In genomic region chr12:13176257-13176656, GRCh38 we compare ENCODE assay signal across 18 cellular contexts. TPM values are rescaled to one million over a fixed set of nuclear protein-coding genes. Genes with fewer than 3 reads are reported as not detected.
"Had no signal": no experiment of that assay in that cellular context is flagged by ENCODE, and none has a peak within 500 bp of the region (broad histone marks: within the 10 kb centered on the region; RNA-seq: fewer than 3 reads in every experiment).

No MANE protein-coding gene starts in this region.

- H3K4me3 Mint-ChIP-seq: activated B cell treated with CpG ODN at 0.5 μM for 24 hours; activated T-cell treated with anti-CD3 and anti-CD28 coated beads, Interleukin-2, amount 50 U/mL, for 4 hours; dendritic cell treated with granulocyte-macrophage colony-stimulating factor and Interleukin-4, amounts not matched to agents 40 ng/mL and 50 ng/mL, for 4 days; naive thymus-derived CD8-positive, alpha-beta T cell; stimulated activated memory B cell treated with anti-CD40 and anti-IgM and Interleukin-4, amounts not matched to agents 10 μg/mL and 1 μg/mL and 100 μg/mL, for 72 hours had no signal

- H3K27ac ChIP-seq: parathyroid adenoma had no signal

- H3K36me3 Mint-ChIP-seq: naive thymus-derived CD8-positive, alpha-beta T cell; stimulated activated memory B cell treated with anti-CD40 and anti-IgM and Interleukin-4, amounts not matched to agents 10 μg/mL and 1 μg/mL and 100 μg/mL, for 72 hours had no signal

- H2AFZ ChIP-seq: parathyroid adenoma had no signal

- H3K9me3 Mint-ChIP-seq: activated B cell treated with CpG ODN at 0.5 μM for 24 hours; activated T-cell treated with anti-CD3 and anti-CD28 coated beads, Interleukin-2, amount 50 U/mL, for 4 hours; dendritic cell treated with granulocyte-macrophage colony-stimulating factor and Interleukin-4, amounts not matched to agents 40 ng/mL and 50 ng/mL, for 4 days; stimulated activated memory B cell treated with anti-CD40 and anti-IgM and Interleukin-4, amounts not matched to agents 10 μg/mL and 1 μg/mL and 100 μg/mL, for 72 hours had no signal

- ATAC-seq: activated T-cell treated with anti-CD3 and anti-CD28 coated beads, Interleukin-2, amount 50 U/mL, for 4 hours; naive thymus-derived CD8-positive, alpha-beta T cell; sciatic nerve; stimulated activated memory B cell treated with anti-CD40 and anti-IgM and Interleukin-4, amounts not matched to agents 10 μg/mL and 1 μg/mL and 100 μg/mL, for 72 hours had no signal

- H3K9ac ChIP-seq: parathyroid adenoma had no signal

- H3K27ac Mint-ChIP-seq: activated B cell treated with CpG ODN at 0.5 μM for 24 hours; dendritic cell treated with granulocyte-macrophage colony-stimulating factor and Interleukin-4, amounts not matched to agents 40 ng/mL and 50 ng/mL, for 4 days; stimulated activated memory B cell treated with anti-CD40 and anti-IgM and Interleukin-4, amounts not matched to agents 10 μg/mL and 1 μg/mL and 100 μg/mL, for 72 hours had no signal

- DNase-seq: activated B cell treated with CpG ODN at 0.5 μM for 24 hours; activated CD4-positive, alpha-beta T cell treated with anti-CD3 and anti-CD28 coated beads for 4 hours; activated CD8-positive, alpha-beta memory T cell treated with anti-CD3 and anti-CD28 coated beads, Interleukin-2, amount 50 U/mL, for 4 hours; activated effector memory CD4-positive, alpha-beta T cell treated with Interleukin-2 at 50 U/mL for 16 hours; activated naive CD4-positive, alpha-beta T cell treated with anti-CD3 and anti-CD28 coated beads, Interleukin-2, amount 50 U/mL, for 16 hours; activated T-cell treated with anti-CD3 and anti-CD28 coated beads, Interleukin-2, amount 50 U/mL, for 4 hours; aorta; effector memory CD4-positive, alpha-beta T cell; head of caudate nucleus; mesenchymal stem cell; naive thymus-derived CD8-positive, alpha-beta T cell; stimulated activated CD4-positive, alpha-beta T cell treated with anti-CD3 and anti-CD28 coated beads, Interleukin-4, amount 100 ng/mL, for 24 hours; T-helper 1 cell; T-helper 9 cell had no signal

RNA-seq across cellular contexts. Expression of gene EMP1, which starts 20.3 kb away (rescaled TPM):
- total RNA-seq: activated B cell treated with CpG ODN at 0.5 μM for 24 hours had no signal
